ENCODE assay signal across 1 cellular context in the genomic region with DNA sequence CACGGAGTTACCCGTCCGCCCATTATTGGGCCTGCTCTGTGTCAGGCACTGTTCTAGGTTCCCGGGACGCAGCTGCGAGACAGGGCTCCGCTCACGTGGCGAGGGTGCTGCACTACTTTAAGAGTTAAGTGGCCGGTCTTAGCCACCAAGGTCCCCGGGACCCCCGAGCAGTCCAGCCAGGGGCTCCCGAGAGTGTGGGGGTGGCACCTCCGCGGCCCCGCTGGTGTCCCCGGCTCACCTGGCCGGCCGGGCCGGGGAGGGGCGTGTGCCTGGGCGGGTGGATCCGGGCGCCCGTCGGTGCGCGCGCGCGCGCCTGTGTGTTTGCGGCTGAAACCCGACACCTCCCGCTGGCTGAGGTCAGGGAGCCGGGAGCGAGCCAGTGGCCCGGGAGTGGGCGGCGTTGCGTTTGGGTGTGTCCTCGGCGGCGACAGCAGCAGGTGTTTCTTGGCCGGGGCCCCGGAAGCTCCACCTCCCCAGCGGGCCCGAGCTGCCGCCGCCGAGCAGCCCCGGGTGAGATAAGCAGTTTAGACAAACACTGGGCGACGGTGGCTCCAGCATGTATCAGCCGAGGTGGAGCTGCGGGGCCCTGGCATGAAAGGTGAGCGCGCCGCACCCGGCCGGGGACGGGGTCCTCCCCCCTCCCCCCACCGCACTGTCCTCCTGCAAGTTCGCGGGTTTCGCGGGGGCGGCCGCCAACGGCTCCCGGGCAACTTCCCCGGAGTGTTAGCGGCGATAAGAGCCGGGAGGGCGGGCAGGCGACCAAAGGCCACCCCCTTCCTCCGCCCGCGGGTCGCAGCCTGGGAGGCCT.
A peak's percentile ranks its signal among the peaks of the same experiment; 100 is the strongest.
TF ChIP-seq lines count a peak whose summit lies in the region.

A gene (plus strand): TSS at position 522 of the 808 bp plus-strand sequence. CDS start 70 bp downstream, at position 592.

TF ChIP-seq in HepG2, 621 proteins besides CTCF, POLR2A, EP300 and RAD21 (continued from another document and continues in another):
- peak; percentile 70 for TF ChIP-seq SPEN (CRISPR knock-in tag; IDR thresholded peaks at IDR 0.05; ENCODE audit: low read depth)
- no peak; the same call in 1 of the 2 replicates for TF ChIP-seq ZNF782 (CRISPR knock-in tag; IDR thresholded peaks at IDR 0.05; ENCODE audit: borderline replicate concordance)
- TF ChIP-seq ZSCAN20 (CRISPR knock-in tag; IDR thresholded peaks at IDR 0.05; ENCODE audit: borderline replicate concordance): peak; percentile 39; the same call in 1 of the 2 replicates
- 0 out of 2 replicates have a peak, but pooled peaks have one; percentile 20 for TF ChIP-seq ZNF598 (CRISPR knock-in tag; IDR thresholded peaks at IDR 0.05; ENCODE audit: borderline replicate concordance)
- TF ChIP-seq ZFP36L1 (CRISPR knock-in tag; IDR thresholded peaks at IDR 0.05): 0 out of 2 replicates have a peak, but pooled peaks have one; percentile 29
- no peak for TF ChIP-seq ZBTB1 (CRISPR knock-in tag; IDR thresholded peaks at IDR 0.05; ENCODE audit: borderline replicate concordance)
- TF ChIP-seq ZNF136 (CRISPR knock-in tag; IDR thresholded peaks at IDR 0.05; ENCODE audit: low read depth): no peak
- no peak for TF ChIP-seq NBN (conservative IDR thresholded peaks at IDR 0.05)
- TF ChIP-seq, protein P1, sequence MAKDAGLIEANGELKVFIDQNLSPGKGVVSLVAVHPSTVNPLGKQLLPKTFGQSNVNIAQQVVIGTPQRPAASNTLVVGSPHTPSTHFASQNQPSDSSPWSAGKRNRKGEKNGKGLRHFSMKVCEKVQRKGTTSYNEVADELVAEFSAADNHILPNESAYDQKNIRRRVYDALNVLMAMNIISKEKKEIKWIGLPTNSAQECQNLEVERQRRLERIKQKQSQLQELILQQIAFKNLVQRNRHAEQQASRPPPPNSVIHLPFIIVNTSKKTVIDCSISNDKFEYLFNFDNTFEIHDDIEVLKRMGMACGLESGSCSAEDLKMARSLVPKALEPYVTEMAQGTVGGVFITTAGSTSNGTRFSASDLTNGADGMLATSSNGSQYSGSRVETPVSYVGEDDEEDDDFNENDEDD (CRISPR knock-in tag; IDR thresholded peaks at IDR 0.05; ENCODE audit: borderline replicate concordance): peak; percentile 65; the same call in 1 of the 2 replicates
- TF ChIP-seq, protein P2, sequence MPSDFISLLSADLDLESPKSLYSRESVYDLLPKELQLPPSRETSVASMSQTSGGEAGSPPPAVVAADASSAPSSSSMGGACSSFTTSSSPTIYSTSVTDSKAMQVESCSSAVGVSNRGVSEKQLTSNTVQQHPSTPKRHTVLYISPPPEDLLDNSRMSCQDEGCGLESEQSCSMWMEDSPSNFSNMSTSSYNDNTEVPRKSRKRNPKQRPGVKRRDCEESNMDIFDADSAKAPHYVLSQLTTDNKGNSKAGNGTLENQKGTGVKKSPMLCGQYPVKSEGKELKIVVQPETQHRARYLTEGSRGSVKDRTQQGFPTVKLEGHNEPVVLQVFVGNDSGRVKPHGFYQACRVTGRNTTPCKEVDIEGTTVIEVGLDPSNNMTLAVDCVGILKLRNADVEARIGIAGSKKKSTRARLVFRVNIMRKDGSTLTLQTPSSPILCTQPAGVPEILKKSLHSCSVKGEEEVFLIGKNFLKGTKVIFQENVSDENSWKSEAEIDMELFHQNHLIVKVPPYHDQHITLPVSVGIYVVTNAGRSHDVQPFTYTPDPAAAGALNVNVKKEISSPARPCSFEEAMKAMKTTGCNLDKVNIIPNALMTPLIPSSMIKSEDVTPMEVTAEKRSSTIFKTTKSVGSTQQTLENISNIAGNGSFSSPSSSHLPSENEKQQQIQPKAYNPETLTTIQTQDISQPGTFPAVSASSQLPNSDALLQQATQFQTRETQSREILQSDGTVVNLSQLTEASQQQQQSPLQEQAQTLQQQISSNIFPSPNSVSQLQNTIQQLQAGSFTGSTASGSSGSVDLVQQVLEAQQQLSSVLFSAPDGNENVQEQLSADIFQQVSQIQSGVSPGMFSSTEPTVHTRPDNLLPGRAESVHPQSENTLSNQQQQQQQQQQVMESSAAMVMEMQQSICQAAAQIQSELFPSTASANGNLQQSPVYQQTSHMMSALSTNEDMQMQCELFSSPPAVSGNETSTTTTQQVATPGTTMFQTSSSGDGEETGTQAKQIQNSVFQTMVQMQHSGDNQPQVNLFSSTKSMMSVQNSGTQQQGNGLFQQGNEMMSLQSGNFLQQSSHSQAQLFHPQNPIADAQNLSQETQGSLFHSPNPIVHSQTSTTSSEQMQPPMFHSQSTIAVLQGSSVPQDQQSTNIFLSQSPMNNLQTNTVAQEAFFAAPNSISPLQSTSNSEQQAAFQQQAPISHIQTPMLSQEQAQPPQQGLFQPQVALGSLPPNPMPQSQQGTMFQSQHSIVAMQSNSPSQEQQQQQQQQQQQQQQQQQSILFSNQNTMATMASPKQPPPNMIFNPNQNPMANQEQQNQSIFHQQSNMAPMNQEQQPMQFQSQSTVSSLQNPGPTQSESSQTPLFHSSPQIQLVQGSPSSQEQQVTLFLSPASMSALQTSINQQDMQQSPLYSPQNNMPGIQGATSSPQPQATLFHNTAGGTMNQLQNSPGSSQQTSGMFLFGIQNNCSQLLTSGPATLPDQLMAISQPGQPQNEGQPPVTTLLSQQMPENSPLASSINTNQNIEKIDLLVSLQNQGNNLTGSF (CRISPR knock-in tag; IDR thresholded peaks at IDR 0.05): no peak
- peak; percentile 71; the same call in 1 of the 2 replicates for TF ChIP-seq ZNF3 (CRISPR knock-in tag; IDR thresholded peaks at IDR 0.05)
- no peak for TF ChIP-seq NR1H2 (CRISPR knock-in tag; IDR thresholded peaks at IDR 0.05; ENCODE audit: borderline replicate concordance, low read depth)
- no peak; the same call in 1 of the 2 replicates for TF ChIP-seq SAFB2 (CRISPR knock-in tag; IDR thresholded peaks at IDR 0.05; ENCODE audit: borderline replicate concordance, low read depth)
- peak; percentile 48 for TF ChIP-seq XRCC5 (optimal IDR thresholded peaks at IDR 0.05; ENCODE audit: low read length)
- no peak for TF ChIP-seq GABPA (IDR thresholded peaks at IDR 0.05; ENCODE audit: low read depth, low read length)
- peak; percentile 50 for TF ChIP-seq GABPA (CRISPR knock-in tag; IDR thresholded peaks at IDR 0.05; ENCODE audit: low read depth)
- TF ChIP-seq DPF2 (CRISPR knock-in tag; IDR thresholded peaks at IDR 0.05; ENCODE audit: borderline replicate concordance, low read depth): peak; percentile 39; the same call in 1 of the 2 replicates
- peak; percentile 88 for TF ChIP-seq ERF (CRISPR knock-in tag; IDR thresholded peaks at IDR 0.05)
- TF ChIP-seq, protein P3, sequence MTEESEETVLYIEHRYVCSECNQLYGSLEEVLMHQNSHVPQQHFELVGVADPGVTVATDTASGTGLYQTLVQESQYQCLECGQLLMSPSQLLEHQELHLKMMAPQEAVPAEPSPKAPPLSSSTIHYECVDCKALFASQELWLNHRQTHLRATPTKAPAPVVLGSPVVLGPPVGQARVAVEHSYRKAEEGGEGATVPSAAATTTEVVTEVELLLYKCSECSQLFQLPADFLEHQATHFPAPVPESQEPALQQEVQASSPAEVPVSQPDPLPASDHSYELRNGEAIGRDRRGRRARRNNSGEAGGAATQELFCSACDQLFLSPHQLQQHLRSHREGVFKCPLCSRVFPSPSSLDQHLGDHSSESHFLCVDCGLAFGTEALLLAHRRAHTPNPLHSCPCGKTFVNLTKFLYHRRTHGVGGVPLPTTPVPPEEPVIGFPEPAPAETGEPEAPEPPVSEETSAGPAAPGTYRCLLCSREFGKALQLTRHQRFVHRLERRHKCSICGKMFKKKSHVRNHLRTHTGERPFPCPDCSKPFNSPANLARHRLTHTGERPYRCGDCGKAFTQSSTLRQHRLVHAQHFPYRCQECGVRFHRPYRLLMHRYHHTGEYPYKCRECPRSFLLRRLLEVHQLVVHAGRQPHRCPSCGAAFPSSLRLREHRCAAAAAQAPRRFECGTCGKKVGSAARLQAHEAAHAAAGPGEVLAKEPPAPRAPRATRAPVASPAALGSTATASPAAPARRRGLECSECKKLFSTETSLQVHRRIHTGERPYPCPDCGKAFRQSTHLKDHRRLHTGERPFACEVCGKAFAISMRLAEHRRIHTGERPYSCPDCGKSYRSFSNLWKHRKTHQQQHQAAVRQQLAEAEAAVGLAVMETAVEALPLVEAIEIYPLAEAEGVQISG (CRISPR knock-in tag; IDR thresholded peaks at IDR 0.05): peak; percentile 85
- no peak for TF ChIP-seq ZNF713 (CRISPR knock-in tag; IDR thresholded peaks at IDR 0.05)
- TF ChIP-seq, protein P4, sequence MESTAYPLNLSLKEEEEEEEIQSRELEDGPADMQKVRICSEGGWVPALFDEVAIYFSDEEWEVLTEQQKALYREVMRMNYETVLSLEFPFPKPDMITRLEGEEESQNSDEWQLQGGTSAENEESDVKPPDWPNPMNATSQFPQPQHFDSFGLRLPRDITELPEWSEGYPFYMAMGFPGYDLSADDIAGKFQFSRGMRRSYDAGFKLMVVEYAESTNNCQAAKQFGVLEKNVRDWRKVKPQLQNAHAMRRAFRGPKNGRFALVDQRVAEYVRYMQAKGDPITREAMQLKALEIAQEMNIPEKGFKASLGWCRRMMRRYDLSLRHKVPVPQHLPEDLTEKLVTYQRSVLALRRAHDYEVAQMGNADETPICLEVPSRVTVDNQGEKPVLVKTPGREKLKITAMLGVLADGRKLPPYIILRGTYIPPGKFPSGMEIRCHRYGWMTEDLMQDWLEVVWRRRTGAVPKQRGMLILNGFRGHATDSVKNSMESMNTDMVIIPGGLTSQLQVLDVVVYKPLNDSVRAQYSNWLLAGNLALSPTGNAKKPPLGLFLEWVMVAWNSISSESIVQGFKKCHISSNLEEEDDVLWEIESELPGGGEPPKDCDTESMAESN (CRISPR knock-in tag; conservative IDR thresholded peaks at IDR 0.05): peak; percentile 17
- peak; percentile 83 for TF ChIP-seq ZNF564 (CRISPR knock-in tag; IDR thresholded peaks at IDR 0.05)
- TF ChIP-seq ZNF33A (CRISPR knock-in tag; IDR thresholded peaks at IDR 0.05; ENCODE audit: borderline replicate concordance): no peak
- TF ChIP-seq MEIS1 (CRISPR knock-in tag; IDR thresholded peaks at IDR 0.05; ENCODE audit: borderline replicate concordance): peak; percentile 24; the same call in 1 of the 2 replicates
- peak; percentile 18; the same call in 1 of the 2 replicates for TF ChIP-seq ZNF205 (CRISPR knock-in tag; IDR thresholded peaks at IDR 0.05)
- TF ChIP-seq FOXA3 (CRISPR knock-in tag; IDR thresholded peaks at IDR 0.05): no peak; the same call in 1 of the 2 replicates
- TF ChIP-seq ZNF230 (CRISPR knock-in tag; IDR thresholded peaks at IDR 0.05): 0 out of 2 replicates have a peak, but pooled peaks have one; percentile 56
- peak; percentile 94 for TF ChIP-seq KAT7 (CRISPR knock-in tag; IDR thresholded peaks at IDR 0.05; ENCODE audit: borderline replicate concordance)
- TF ChIP-seq, protein P5, sequence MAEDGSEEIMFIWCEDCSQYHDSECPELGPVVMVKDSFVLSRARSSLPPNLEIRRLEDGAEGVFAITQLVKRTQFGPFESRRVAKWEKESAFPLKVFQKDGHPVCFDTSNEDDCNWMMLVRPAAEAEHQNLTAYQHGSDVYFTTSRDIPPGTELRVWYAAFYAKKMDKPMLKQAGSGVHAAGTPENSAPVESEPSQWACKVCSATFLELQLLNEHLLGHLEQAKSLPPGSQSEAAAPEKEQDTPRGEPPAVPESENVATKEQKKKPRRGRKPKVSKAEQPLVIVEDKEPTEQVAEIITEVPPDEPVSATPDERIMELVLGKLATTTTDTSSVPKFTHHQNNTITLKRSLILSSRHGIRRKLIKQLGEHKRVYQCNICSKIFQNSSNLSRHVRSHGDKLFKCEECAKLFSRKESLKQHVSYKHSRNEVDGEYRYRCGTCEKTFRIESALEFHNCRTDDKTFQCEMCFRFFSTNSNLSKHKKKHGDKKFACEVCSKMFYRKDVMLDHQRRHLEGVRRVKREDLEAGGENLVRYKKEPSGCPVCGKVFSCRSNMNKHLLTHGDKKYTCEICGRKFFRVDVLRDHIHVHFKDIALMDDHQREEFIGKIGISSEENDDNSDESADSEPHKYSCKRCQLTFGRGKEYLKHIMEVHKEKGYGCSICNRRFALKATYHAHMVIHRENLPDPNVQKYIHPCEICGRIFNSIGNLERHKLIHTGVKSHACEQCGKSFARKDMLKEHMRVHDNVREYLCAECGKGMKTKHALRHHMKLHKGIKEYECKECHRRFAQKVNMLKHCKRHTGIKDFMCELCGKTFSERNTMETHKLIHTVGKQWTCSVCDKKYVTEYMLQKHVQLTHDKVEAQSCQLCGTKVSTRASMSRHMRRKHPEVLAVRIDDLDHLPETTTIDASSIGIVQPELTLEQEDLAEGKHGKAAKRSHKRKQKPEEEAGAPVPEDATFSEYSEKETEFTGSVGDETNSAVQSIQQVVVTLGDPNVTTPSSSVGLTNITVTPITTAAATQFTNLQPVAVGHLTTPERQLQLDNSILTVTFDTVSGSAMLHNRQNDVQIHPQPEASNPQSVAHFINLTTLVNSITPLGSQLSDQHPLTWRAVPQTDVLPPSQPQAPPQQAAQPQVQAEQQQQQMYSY (CRISPR knock-in tag; IDR thresholded peaks at IDR 0.05): no peak; the same call in 1 of the 2 replicates
- TF ChIP-seq CBX2 (IDR thresholded peaks at IDR 0.05; ENCODE audit: low read depth, low read length): no peak
- no peak for TF ChIP-seq CBX2 (CRISPR knock-in tag; IDR thresholded peaks at IDR 0.05; ENCODE audit: low read depth)
- TF ChIP-seq TARDBP (CRISPR knock-in tag; IDR thresholded peaks at IDR 0.05): no peak
- no peak for TF ChIP-seq ZSCAN21 (CRISPR knock-in tag; IDR thresholded peaks at IDR 0.05; ENCODE audit: borderline replicate concordance)
- no peak for TF ChIP-seq ZNF7 (CRISPR knock-in tag; IDR thresholded peaks at IDR 0.05)
- 0 out of 2 replicates have a peak, but pooled peaks have one; percentile 35 for TF ChIP-seq BORCS8-MEF2B (CRISPR knock-in tag; IDR thresholded peaks at IDR 0.05)
- TF ChIP-seq, protein P6, sequence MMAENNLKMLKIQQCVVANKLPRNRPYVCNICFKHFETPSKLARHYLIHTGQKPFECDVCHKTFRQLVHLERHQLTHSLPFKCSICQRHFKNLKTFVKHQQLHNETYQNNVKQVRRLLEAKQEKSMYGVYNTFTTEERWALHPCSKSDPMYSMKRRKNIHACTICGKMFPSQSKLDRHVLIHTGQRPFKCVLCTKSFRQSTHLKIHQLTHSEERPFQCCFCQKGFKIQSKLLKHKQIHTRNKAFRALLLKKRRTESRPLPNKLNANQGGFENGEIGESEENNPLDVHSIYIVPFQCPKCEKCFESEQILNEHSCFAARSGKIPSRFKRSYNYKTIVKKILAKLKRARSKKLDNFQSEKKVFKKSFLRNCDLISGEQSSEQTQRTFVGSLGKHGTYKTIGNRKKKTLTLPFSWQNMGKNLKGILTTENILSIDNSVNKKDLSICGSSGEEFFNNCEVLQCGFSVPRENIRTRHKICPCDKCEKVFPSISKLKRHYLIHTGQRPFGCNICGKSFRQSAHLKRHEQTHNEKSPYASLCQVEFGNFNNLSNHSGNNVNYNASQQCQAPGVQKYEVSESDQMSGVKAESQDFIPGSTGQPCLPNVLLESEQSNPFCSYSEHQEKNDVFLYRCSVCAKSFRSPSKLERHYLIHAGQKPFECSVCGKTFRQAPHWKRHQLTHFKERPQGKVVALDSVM (CRISPR knock-in tag; IDR thresholded peaks at IDR 0.05): peak; percentile 56; the same call in 1 of the 2 replicates
- TF ChIP-seq RARA (CRISPR knock-in tag; IDR thresholded peaks at IDR 0.05): peak; percentile 77
- peak; percentile 97 for TF ChIP-seq PHF21A (CRISPR knock-in tag; IDR thresholded peaks at IDR 0.05)
- TF ChIP-seq KMT2B (CRISPR knock-in tag; IDR thresholded peaks at IDR 0.05): peak; percentile 44; the same call in 1 of the 2 replicates
- 0 out of 2 replicates have a peak, but pooled peaks have one; percentile 55 for TF ChIP-seq ZMAT3 (CRISPR knock-in tag; conservative IDR thresholded peaks at IDR 0.05)
- TF ChIP-seq EZH2 (conservative IDR thresholded peaks at IDR 0.05; ENCODE audit: low read depth, low read length): no peak
- TF ChIP-seq MAZ (IDR thresholded peaks at IDR 0.05; ENCODE audit: borderline replicate concordance, low read depth, low read length): no peak; the same call in none of the 2 replicates
- TF ChIP-seq MAZ (CRISPR knock-in tag; IDR thresholded peaks at IDR 0.05; ENCODE audit: low read depth): peak; percentile 93
- TF ChIP-seq ZNF703 (CRISPR knock-in tag; IDR thresholded peaks at IDR 0.05; ENCODE audit: borderline replicate concordance): peak; percentile 64; the same call in 1 of the 2 replicates
- peak; percentile 90; the same call in 1 of the 2 replicates for TF ChIP-seq AKAP8 (CRISPR knock-in tag; IDR thresholded peaks at IDR 0.05)
